In the genomic region with DNA sequence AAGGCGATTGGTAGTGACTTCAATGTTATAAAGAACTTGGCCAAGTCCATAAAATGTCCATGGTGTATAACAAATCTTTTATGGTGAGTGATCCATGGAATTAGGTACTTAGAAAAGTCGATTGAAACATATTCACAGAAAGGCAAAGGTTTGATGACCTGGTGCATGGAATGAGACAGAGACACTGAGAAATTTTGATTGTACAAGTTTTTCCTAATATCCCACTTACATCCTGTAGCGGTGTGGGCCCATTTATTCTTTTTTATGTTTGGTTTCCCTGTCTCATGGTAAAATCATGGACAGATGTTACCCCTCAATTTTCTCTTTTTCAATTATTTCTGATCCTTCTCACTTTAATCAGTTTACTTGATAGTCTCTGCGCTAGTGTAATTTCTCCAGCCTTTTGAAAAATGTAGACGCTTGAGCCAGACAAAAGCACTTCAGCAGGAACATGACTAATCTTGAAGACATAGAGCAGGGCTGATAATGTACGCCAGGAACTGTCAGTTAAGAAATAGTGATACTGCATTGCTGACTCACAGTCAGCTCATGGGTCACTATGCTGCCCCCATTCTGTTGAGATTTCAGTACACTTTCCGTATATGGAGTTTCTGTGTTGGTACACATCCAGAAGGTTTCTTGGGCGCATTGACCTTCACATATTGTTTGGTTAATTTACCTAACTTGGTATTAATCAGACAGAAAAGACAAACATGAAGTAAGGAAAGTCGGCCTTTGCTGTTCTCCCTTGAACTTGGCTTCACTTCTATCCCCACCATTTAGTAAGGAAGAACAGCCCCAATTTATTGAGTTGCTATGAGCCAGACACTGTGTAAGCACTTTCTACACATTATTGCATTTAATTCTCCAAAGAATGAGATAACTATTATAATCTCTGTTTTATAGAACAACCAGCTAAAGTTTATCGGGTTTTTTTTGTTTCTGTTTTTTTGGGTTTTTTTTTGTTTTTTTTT, we compare ENCODE assay signal across 10 cellular contexts.
DNase-seq lines count a peak whose midpoint lies in the region; ATAC-seq and TF ChIP-seq lines count a peak whose summit lies in the region.
"Had no signal": no experiment of that assay in that cellular context is flagged by ENCODE, and none has a peak within 500 bp of the region (broad histone marks: within the 10 kb centered on the region; RNA-seq: fewer than 3 reads in every experiment).

No MANE protein-coding gene starts in this region.

- no peaks in the 10 kb centered on the region for H3K27me3 Mint-ChIP-seq in type B pancreatic cell
- H3K27me3 Mint-ChIP-seq: stimulated activated naive CD8-positive, alpha-beta T cell treated with anti-CD3 and anti-CD28 coated beads, Interleukin-15, Interleukin-2, amounts not matched to agents 100 ng/mL and 50 ng/mL, for 24 hours had no signal

- ATAC-seq in omental fat pad (ENCODE audit: low FRiP score): peak; percentile 99

- peaks cover 5% of the 10 kb centered on the region for H3K9me3 Mint-ChIP-seq in type B pancreatic cell

- no peak overlapping the region for H3K4me3 ChIP-seq in epithelial cell of esophagus (ENCODE audit: low read length)
- H3K4me3 ChIP-seq: ascending aorta had no signal

- H3K27ac Mint-ChIP-seq in type B pancreatic cell: no peak overlapping the region
- H3K27ac Mint-ChIP-seq: stimulated activated naive CD8-positive, alpha-beta T cell treated with anti-CD3 and anti-CD28 coated beads, Interleukin-15, Interleukin-2, amounts not matched to agents 100 ng/mL and 50 ng/mL, for 24 hours had no signal

- peaks cover 11% of the 10 kb centered on the region for H3K4me1 Mint-ChIP-seq in type B pancreatic cell (ENCODE audit: unreplicated experiment)

- no peak overlapping the region for H3K4me3 Mint-ChIP-seq in type B pancreatic cell
- H3K4me3 Mint-ChIP-seq: stimulated activated naive CD8-positive, alpha-beta T cell treated with anti-CD3 and anti-CD28 coated beads, Interleukin-15, Interleukin-2, amounts not matched to agents 100 ng/mL and 50 ng/mL, for 24 hours had no signal

- peaks cover 4% of the 10 kb centered on the region for H3K36me3 Mint-ChIP-seq in type B pancreatic cell

- TF ChIP-seq CTCF in epithelial cell of esophagus (IDR thresholded peaks at IDR 0.05; ENCODE audit: insufficient read depth, low read depth, low read length, missing control alignments) (no peak), omental fat pad (IDR thresholded peaks at IDR 0.05) (no peak), type B pancreatic cell (conservative IDR thresholded peaks at IDR 0.05) (no peak)

- DNase-seq in COLO829 (ENCODE audit: low spot score): peak; percentile 45
- peak; percentile 10 for DNase-seq in NCI-H2227 (lab: John Stamatoyannopoulos, UW; ENCODE audit: unreplicated experiment)
- DNase-seq in epithelial cell of esophagus (ENCODE audit: low read depth): peak; percentile 92
- no peak for DNase-seq in omental fat pad (ENCODE audit: low spot score)
- no peak for DNase-seq in type B pancreatic cell (ENCODE audit: extremely low spot score, unreplicated experiment)
- no peak for DNase-seq in NCI-H82 treated with DMSO at 0.1 percent for 48 hours (lab: John Stamatoyannopoulos, UW; ENCODE audit: unreplicated experiment)
- no peak for DNase-seq in NCI-H146 (lab: John Stamatoyannopoulos, UW)
- no peak for DNase-seq in T-helper 2 cell

Comparison
In these comparisons a context has a peak if more than half of its experiments do, and no peak if none do; other contexts are left out.
1. DNase-seq: peak in COLO829 (single experiment), NCI-H2227 (single experiment) and epithelial cell of esophagus (single experiment); none in omental fat pad (single experiment), type B pancreatic cell (single experiment), NCI-H82 treated with DMSO at 0.1 percent for 48 hours (single experiment), NCI-H146 (single experiment) and T-helper 2 cell (0 of 5).